ENCODE assay signal across 7 cellular contexts in the genomic region with DNA sequence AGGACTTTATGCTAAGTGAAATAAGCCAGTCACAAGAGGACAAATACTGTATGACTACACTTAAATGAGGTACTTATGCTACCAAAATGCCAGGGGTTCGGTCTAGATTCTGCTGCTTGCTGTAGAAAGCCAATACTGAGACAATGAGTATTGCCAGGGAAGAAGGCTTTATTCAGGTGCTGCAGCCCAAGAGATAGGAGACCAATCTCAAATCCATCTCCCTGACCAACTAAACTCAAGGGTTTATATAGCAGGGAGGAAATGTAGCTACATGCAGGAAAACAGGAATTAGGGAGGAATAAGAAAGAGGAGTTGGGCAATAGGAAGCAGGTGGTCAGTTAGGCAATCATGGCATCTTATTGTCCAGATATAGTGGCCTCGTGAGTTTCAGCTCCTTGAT.
"Had no signal": no experiment of that assay in that cellular context is flagged by ENCODE, and none has a peak within 500 bp of the region (broad histone marks: within the 10 kb centered on the region; RNA-seq: fewer than 3 reads in every experiment).

No MANE protein-coding gene starts in this region.

- H3K9ac ChIP-seq: KMS-11 had no signal

- H3K27ac ChIP-seq: HL-60, KMS-11 had no signal

- H3K27ac Mint-ChIP-seq: IgD-negative memory B cell had no signal

- DNase-seq: IMR-90, KBM-7, KG1 had no signal

- FAIRE-seq: HTR-8/SVneo had no signal

- H3K4me2 ChIP-seq: KMS-11 had no signal

- H3K4me3 Mint-ChIP-seq: IgD-negative memory B cell had no signal
